21 cellular contexts compared by ENCODE assay signal in the genomic region with DNA sequence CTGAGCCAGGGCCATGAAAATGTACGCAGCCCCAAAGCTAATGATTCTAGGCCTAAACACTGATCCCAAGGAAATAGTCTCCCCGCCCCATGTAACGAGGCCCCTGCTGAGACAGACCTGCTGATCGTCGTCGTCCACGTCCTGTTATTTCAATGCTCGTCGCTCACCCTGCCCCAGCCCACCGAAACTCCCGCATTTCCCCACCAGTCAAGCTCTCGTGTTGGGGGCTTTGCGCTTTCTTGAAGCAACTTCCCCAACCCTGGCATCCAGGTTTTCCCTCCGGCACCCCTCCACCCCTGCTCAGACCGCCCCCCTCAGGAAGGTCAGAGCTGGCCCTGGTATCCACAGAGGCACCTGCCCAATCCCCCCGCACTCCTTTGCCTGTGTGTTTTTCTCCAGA. TPM values are rescaled to one million over a fixed set of nuclear protein-coding genes. Genes with fewer than 3 reads are reported as not detected.
DNase-seq lines count a peak whose midpoint lies in the region; ATAC-seq and TF ChIP-seq lines count a peak whose summit lies in the region.
"Had no signal": no experiment of that assay in that cellular context is flagged by ENCODE, and none has a peak within 500 bp of the region (broad histone marks: within the 10 kb centered on the region; RNA-seq: fewer than 3 reads in every experiment).

No MANE protein-coding gene starts in this region.

- CTCF ChIA-PET in Caco-2 (lab: Charles Lee): interaction anchor here (1.3 kb wide), 1 partner anchor 15 kb away, joined by 3 read pairs; no protein-coding TSS in a partner anchor

- H3K9ac ChIP-seq in endodermal cell (ENCODE audit: extremely low read depth, low read length, poor library complexity, severe bottlenecking): no peak overlapping the region

- no peaks in the 10 kb centered on the region for H3K27me3 Mint-ChIP-seq in Caco-2 (ENCODE audit: insufficient read depth, unreplicated experiment)
- no peaks in the 10 kb centered on the region; the same call in 1 of the 2 replicates for H3K27me3 Mint-ChIP-seq in HFFc6 (ENCODE audit: insufficient read depth)
- no peaks in the 10 kb centered on the region for H3K27me3 Mint-ChIP-seq in endodermal cell (ENCODE audit: insufficient read depth)
- H3K27me3 Mint-ChIP-seq in osteocyte (ENCODE audit: unreplicated experiment): no peaks in the 10 kb centered on the region

- intact Hi-C loops in Caco-2 (cut with micrococcal nuclease; ENCODE audit: unreplicated experiment): no loop called here
- intact Hi-C loops in lower leg skin (cut with DNase I; ENCODE audit: low total_unique reads): no loop called here
- intact Hi-C loops in esophagus squamous epithelium (cut with DNase I): no loop called here

- peaks cover 12% of the 10 kb centered on the region for H3K9me3 ChIP-seq in Caco-2
- peaks cover 8% of the 10 kb centered on the region for H3K9me3 ChIP-seq in endodermal cell (ENCODE audit: control insufficient read depth, low read length)
- peaks cover 0 to 8% (median 6%) of the 10 kb centered on the region in 3 donors for H3K9me3 ChIP-seq in esophagus squamous epithelium

- no peak overlapping the region for H3K4me3 Mint-ChIP-seq in Caco-2 (ENCODE audit: unreplicated experiment)
- no peak overlapping the region for H3K4me3 Mint-ChIP-seq in HFFc6
- no peak overlapping the region for H3K4me3 Mint-ChIP-seq in endodermal cell
- no peak overlapping the region for H3K4me3 Mint-ChIP-seq in osteocyte (ENCODE audit: unreplicated experiment)
- H3K4me3 Mint-ChIP-seq: IgD-negative memory B cell had no signal

- peaks cover 46% of the 10 kb centered on the region for H3K4me1 Mint-ChIP-seq in Caco-2 (ENCODE audit: low read depth, unreplicated experiment)
- peaks cover 36% of the 10 kb centered on the region for H3K4me1 Mint-ChIP-seq in HFFc6 (ENCODE audit: low read depth)
- H3K4me1 Mint-ChIP-seq in endodermal cell: peaks cover 7% of the 10 kb centered on the region
- peaks cover 33% of the 10 kb centered on the region for H3K4me1 Mint-ChIP-seq in osteocyte (ENCODE audit: unreplicated experiment)
- H3K4me1 Mint-ChIP-seq: IgD-negative memory B cell had no signal

- H3K36me3 ChIP-seq in Caco-2 (ENCODE audit: control insufficient read depth, insufficient read depth, low read length) (no peaks in the 10 kb centered on the region), endodermal cell (ENCODE audit: control insufficient read depth, insufficient read depth, low read length) (no peaks in the 10 kb centered on the region), esophagus squamous epithelium (no peaks in the 10 kb centered on the region)
- H3K36me3 ChIP-seq: BE2C, Peyer's patch had no signal

- POLR2A ChIA-PET in Caco-2 (lab: Charles Lee): no interaction called here

- peaks cover 6% of the 10 kb centered on the region for H3K36me3 Mint-ChIP-seq in Caco-2 (ENCODE audit: insufficient read depth, unreplicated experiment)
- peaks cover 15% of the 10 kb centered on the region for H3K36me3 Mint-ChIP-seq in HFFc6 (ENCODE audit: low read depth)
- no peaks in the 10 kb centered on the region for H3K36me3 Mint-ChIP-seq in endodermal cell (ENCODE audit: low read depth)
- H3K36me3 Mint-ChIP-seq in osteocyte (ENCODE audit: unreplicated experiment): no peaks in the 10 kb centered on the region

- no peak for ATAC-seq in HG02840 (IDR thresholded peaks at IDR 0.05; ENCODE audit: low FRiP score, unreplicated experiment)
- ATAC-seq: A549 had no signal

- WGBS in endodermal cell (ENCODE audit: insufficient coverage in 1 of 2, insufficient read length in 1 of 2), 2 experiments: 76 to 78% methylated on average over 13 to 16 of the region's 16 CpGs
- WGBS in lower leg skin, 2 donors: 92 to 95% methylated on average over 16 of the region's 16 CpGs
- WGBS in esophagus squamous epithelium, 2 donors: 89 to 91% methylated on average over 16 of the region's 16 CpGs

- no TSS peak for BruUV-seq in Caco-2 (replicated peaks; lab: Mats Ljungman, UMichigan)

- DNase-seq in Caco-2 (no peak), HFFc6 (no peak), endodermal cell (peak; percentile 56), osteocyte (ENCODE audit: extremely low spot score, unreplicated experiment) (no peak), lower leg skin (ENCODE audit: low spot score in 2 of 2) (no peak), esophagus squamous epithelium (lab: John Stamatoyannopoulos, UW) (no peak)
- DNase-seq: BE2C, DMS79, HCEC 1CT, MV-4-11, NCI-H1105 treated with DMSO at 0.1 percent for 48 hours, NCI-H1694, NCI-H2081, NCI-H2171, NCI-H345, NCI-H524, NCI-H774 had no signal

- H3K4me1 ChIP-seq in Caco-2 (peaks cover 38% of the 10 kb centered on the region), endodermal cell (ENCODE audit: control insufficient read depth, insufficient read depth, low read length) (no peaks in the 10 kb centered on the region), esophagus squamous epithelium (no peaks in the 10 kb centered on the region)
- H3K4me1 ChIP-seq: BE2C, Peyer's patch had no signal

- TF ChIP-seq POLR2A in lower leg skin (IDR thresholded peaks at IDR 0.05) (no peak), esophagus squamous epithelium (IDR thresholded peaks at IDR 0.05) (no peak)

- peak overlapping the region; percentile 77 for H3K27ac Mint-ChIP-seq in Caco-2 (ENCODE audit: unreplicated experiment)
- H3K27ac Mint-ChIP-seq in HFFc6: 0 out of 2 replicates have a peak overlapping the region, but pooled peaks have one; percentile 100
- H3K27ac Mint-ChIP-seq in endodermal cell: no peak overlapping the region
- peak overlapping the region; percentile 50 for H3K27ac Mint-ChIP-seq in osteocyte (ENCODE audit: unreplicated experiment)
- H3K27ac Mint-ChIP-seq: IgD-negative memory B cell had no signal

- H3K9me3 Mint-ChIP-seq in Caco-2 (ENCODE audit: unreplicated experiment) (peaks cover 14% of the 10 kb centered on the region), HFFc6 (peaks cover 14% of the 10 kb centered on the region), endodermal cell (peaks cover 21% of the 10 kb centered on the region), osteocyte (ENCODE audit: unreplicated experiment) (peaks cover 4% of the 10 kb centered on the region)

- H3K4me3 ChIP-seq in Caco-2 (ENCODE audit: low read depth, low read length) (no peak overlapping the region), endodermal cell (ENCODE audit: low read length) (no peak overlapping the region), lower leg skin (ENCODE audit: low read depth, poor library complexity, severe bottlenecking) (no peak overlapping the region), esophagus squamous epithelium (no peak overlapping the region)
- H3K4me3 ChIP-seq: A549, Peyer's patch had no signal

- no peak for TF ChIP-seq CTCF in Caco-2 (IDR thresholded peaks at IDR 0.05; ENCODE audit: insufficient read depth in 1 of 2, low read depth in 1 of 2, low read length in 1 of 2, severe bottlenecking in 1 of 2, unreplicated experiment in 1 of 2)
- TF ChIP-seq CTCF in HFFc6 (IDR thresholded peaks at IDR 0.05): no peak
- no peak for TF ChIP-seq CTCF in endodermal cell (conservative IDR thresholded peaks at IDR 0.05)
- TF ChIP-seq CTCF in osteocyte (IDR thresholded peaks at IDR 0.05): no peak
- no peak for TF ChIP-seq CTCF in lower leg skin (IDR thresholded peaks at IDR 0.05)
- TF ChIP-seq CTCF in esophagus squamous epithelium (IDR thresholded peaks at IDR 0.05): no peak

- H3K27me3 ChIP-seq in Caco-2 (replicated peaks; ENCODE audit: control insufficient read depth, insufficient read depth, low read length) (no peaks in the 10 kb centered on the region), endodermal cell (ENCODE audit: control insufficient read depth, insufficient read depth, low read length, poor library complexity, severe bottlenecking) (no peaks in the 10 kb centered on the region), esophagus squamous epithelium (peaks cover 0 to 1% (median 0%) of the 10 kb centered on the region in 4 donors)
- H3K27me3 ChIP-seq: BE2C, Peyer's patch had no signal

- H3K27ac ChIP-seq in endodermal cell (ENCODE audit: low read depth, low read length): no peak overlapping the region
- H3K27ac ChIP-seq in esophagus squamous epithelium: no peak overlapping the region
- H3K27ac ChIP-seq: Peyer's patch had no signal

RNA-seq across cellular contexts. Expression of a gene that starts 58.8 kb away (rescaled TPM):
- total RNA-seq in Caco-2 (2022) (0.12 TPM in 1 of 2 replicates, not detected in the other), endodermal cell (not detected), osteocyte (not detected in 2 replicates), lower leg skin (not detected), esophagus squamous epithelium (not detected)
- not detected for total RNA-seq in HFFc6 (2021; fragmentation: NEBNext Ultra II Directional; extraction: Animal tissue kit (Norgen Biotek cat#: 25700))
- not detected for polyA plus RNA-seq in endodermal cell (2013, experiment 1 of 2)
- not detected for polyA plus RNA-seq in endodermal cell (2013, experiment 2 of 2)
- total RNA-seq: Peyer's patch had no signal
- polyA plus RNA-seq: IgD-negative memory B cell had no signal
